ENCODE assay signal across 13 cellular contexts in genomic region chr4:80393246-80393969, GRCh38. TPM values are rescaled to one million over a fixed set of nuclear protein-coding genes. Genes with fewer than 3 reads are reported as not detected.
DNase-seq lines count a peak whose midpoint lies in the region; ATAC-seq and TF ChIP-seq lines count a peak whose summit lies in the region.
"Had no signal": no experiment of that assay in that cellular context is flagged by ENCODE, and none has a peak within 500 bp of the region (broad histone marks: within the 10 kb centered on the region; RNA-seq: fewer than 3 reads in every experiment).

No MANE protein-coding gene starts in this region.

- H2BK5ac ChIP-seq in H9 (ENCODE audit: insufficient read length, low read length): no peak overlapping the region

- H3K4me3 ChIP-seq in kidney epithelial cell (ENCODE audit: low read depth, low read length): no peak overlapping the region

- no peaks in the 10 kb centered on the region for H3K79me2 ChIP-seq in H9 (ENCODE audit: insufficient read depth, low read length)

- TF ChIP-seq CTCF in kidney epithelial cell (IDR thresholded peaks at IDR 0.05; ENCODE audit: insufficient read depth, low read length, poor library complexity, severe bottlenecking) (no peak), H9 (conservative IDR thresholded peaks at IDR 0.05) (no peak)

- H4K91ac ChIP-seq in H9 (ENCODE audit: insufficient read length, low read depth, low read length): no peak overlapping the region

- peak; percentile 71 for DNase-seq in HCEC 1CT
- DNase-seq in activated T-cell treated with anti-CD3 and anti-CD28 coated beads, Interleukin-2, amount 50 U/mL, for 48 hours: peak; percentile 31 to 32
- DNase-seq in kidney epithelial cell (ENCODE audit: low read depth): peak; percentile 26
- DNase-seq in effector CD4-positive, alpha-beta T cell: no peak
- DNase-seq in Right ventricle myocardium superior: no peak
- DNase-seq in H9: no peak
- DNase-seq: Kasumi-1; NK-92 treated with Interleukin-12 subunit alpha and Interleukin-12 subunit beta, amount 100 ng/mL, for 24 hours had no signal

- H2AK5ac ChIP-seq in H9 (ENCODE audit: insufficient read length, low read length): no peak overlapping the region

- no peak overlapping the region for H2BK20ac ChIP-seq in H9 (ENCODE audit: low read depth, low read length, poor library complexity, severe bottlenecking)

- no peak overlapping the region for H3K4ac ChIP-seq in H9 (ENCODE audit: low read depth, low read length)

- no peaks in the 10 kb centered on the region for H3K79me1 ChIP-seq in H9 (ENCODE audit: insufficient read depth, low read depth, low read length, poor library complexity, severe bottlenecking)

- ATAC-seq in GM18508 (IDR thresholded peaks at IDR 0.05; ENCODE audit: insufficient read depth, unreplicated experiment): peak; percentile 76
- no peak for ATAC-seq in Right ventricle myocardium superior (ENCODE audit: poor library complexity)
- no peak for ATAC-seq in GM21717 (IDR thresholded peaks at IDR 0.05; ENCODE audit: unreplicated experiment)
- ATAC-seq: HCT116 had no signal

- H2BK120ac ChIP-seq in H9 (ENCODE audit: low read depth, low read length, poor library complexity, severe bottlenecking): no peak overlapping the region

- no CpG with 5 or more reads among the region's 4 CpGs for WGBS in H9 (ENCODE audit: extremely low coverage, insufficient read length, low lambda C conversion rate)

- H3K36me3 Mint-ChIP-seq in H9 (ENCODE audit: insufficient read depth in 1 of 3, low read depth in 3 of 3): peaks cover 0 to 2% (median 0%) of the 10 kb centered on the region in 3 experiments; a peak in 2 of 7 replicates

- H4K5ac ChIP-seq in H9 (ENCODE audit: insufficient read length, low read depth, low read length): no peak overlapping the region

- no peak overlapping the region for H3K18ac ChIP-seq in H9 (ENCODE audit: insufficient read length, low read depth, low read length)

- H3K56ac ChIP-seq in H9 (ENCODE audit: insufficient read length, low read depth, low read length): no peak overlapping the region

- no peak overlapping the region for H2BK15ac ChIP-seq in H9 (ENCODE audit: low read depth, low read length)

- peaks cover 0 to 3% of the 10 kb centered on the region in 2 experiments; a peak in 1 of 5 replicates for H3K9me3 Mint-ChIP-seq in H9

- H4K20me1 ChIP-seq in H9 (ENCODE audit: control insufficient read depth, insufficient read depth, insufficient read length): no peaks in the 10 kb centered on the region

- H3K27me3 ChIP-seq in kidney epithelial cell (ENCODE audit: control insufficient read depth, insufficient read depth, low read length) (no peaks in the 10 kb centered on the region), H9 (ENCODE audit: insufficient read depth, low read length) (no peaks in the 10 kb centered on the region)
- H3K27me3 ChIP-seq: neutrophil had no signal

- no peak overlapping the region for H3K14ac ChIP-seq in H9 (ENCODE audit: insufficient read depth, low read length)

- no peak overlapping the region for H2AFZ ChIP-seq in H9 (ENCODE audit: low read length)

- no peaks in the 10 kb centered on the region for H3K4me1 ChIP-seq in H9 (ENCODE audit: insufficient read depth, low read length)

- no peak overlapping the region for H3K9ac ChIP-seq in H9 (ENCODE audit: extremely low read depth, insufficient read length, low read length)

- no peak overlapping the region for H3K23ac ChIP-seq in H9 (ENCODE audit: insufficient read length, low read depth, low read length)

- no peaks in the 10 kb centered on the region for H3K23me2 ChIP-seq in H9 (ENCODE audit: insufficient read length, low read depth, low read length, poor library complexity, severe bottlenecking)

- H3K27ac ChIP-seq in H9 (ENCODE audit: insufficient read length, low read depth, low read length): no peak overlapping the region
- H3K27ac ChIP-seq: neutrophil had no signal

- H3K4me3 Mint-ChIP-seq in H9: no peak overlapping the region
- H3K4me3 Mint-ChIP-seq: central memory CD8-positive, alpha-beta T cell had no signal

- H3K27ac Mint-ChIP-seq in H9: no peak overlapping the region

- no peaks in the 10 kb centered on the region for H3K4me1 Mint-ChIP-seq in H9
- H3K4me1 Mint-ChIP-seq: central memory CD8-positive, alpha-beta T cell had no signal

- H4K8ac ChIP-seq in H9 (replicated peaks; ENCODE audit: insufficient read length, low read depth, low read length): no peak overlapping the region

- H3T11ph ChIP-seq in H9 (ENCODE audit: low read length): no peak overlapping the region

- H3K27me3 Mint-ChIP-seq in H9 (ENCODE audit: low read depth): no peaks in the 10 kb centered on the region

- H3K36me3 ChIP-seq in kidney epithelial cell (ENCODE audit: control insufficient read depth, insufficient read depth, low read length): no peaks in the 10 kb centered on the region
- H3K36me3 ChIP-seq: neutrophil had no signal

- no peak overlapping the region for H3K4me2 ChIP-seq in H9 (ENCODE audit: insufficient read depth, insufficient read length, low read length)

- intact Hi-C loops in Right ventricle myocardium superior (cut with DNase I): no loop called here

- no peaks in the 10 kb centered on the region for H3K9me3 ChIP-seq in H9 (ENCODE audit: control insufficient read depth, low read depth, low read length)
- H3K9me3 ChIP-seq: neutrophil had no signal

- no peak overlapping the region for H2BK12ac ChIP-seq in H9 (ENCODE audit: insufficient read length, low read depth, low read length)

RNA-seq across cellular contexts. Expression of gene CFAP299, which starts 57.9 kb away (rescaled TPM):
- not detected in 2 replicates for total RNA-seq in kidney epithelial cell
- not detected for total RNA-seq in Right ventricle myocardium superior
- not detected in 2 replicates for total RNA-seq in H9 (2021)

Comparison
In these comparisons a context has a peak if more than half of its experiments do, and no peak if none do; other contexts are left out.
1. DNase-seq: peak in HCEC 1CT (single experiment), activated T-cell treated with anti-CD3 and anti-CD28 coated beads, Interleukin-2, amount 50 U/mL, for 48 hours (2 of 2) and kidney epithelial cell (single experiment); none in effector CD4-positive, alpha-beta T cell (single experiment), Right ventricle myocardium superior (single experiment) and H9 (single experiment).